In genomic region chr3:8963137-8963853, GRCh38 we compare ENCODE assay signal across 8 cellular contexts.
DNase-seq lines count a peak whose midpoint lies in the region; ATAC-seq lines count a peak whose summit lies in the region.

TSS of gene RAD18 (minus strand) at chr3:8963472. CDS start at chr3:8963385, 87 bp downstream.

- peak; percentile 89 for ATAC-seq in GM19468 (IDR thresholded peaks at IDR 0.05; ENCODE audit: extremely low read depth, unreplicated experiment)

- DNase-seq in CMK (ENCODE audit: low read depth) = peak; percentile 84
- peak; percentile 79 for DNase-seq in HS-27A (ENCODE audit: low read depth)
- peak; percentile 79 for DNase-seq in NK-92 treated with Interleukin-12 subunit alpha and Interleukin-12 subunit beta, amount 100 ng/mL, for 24 hours (lab: John Stamatoyannopoulos, UW)
- DNase-seq in activated CD8-positive, alpha-beta memory T cell treated with anti-CD3 and anti-CD28 coated beads for 1 hour (ENCODE audit: extremely low read depth in 1 of 2, low read depth in 1 of 2) = peak; percentile 77 to 88
- peak; percentile 92 for DNase-seq in effector CD8-positive, alpha-beta T cell (lab: John Stamatoyannopoulos, UW)
- DNase-seq in medulla oblongata (ENCODE audit: extremely low spot score) = peak; percentile 90
- DNase-seq in stimulated activated CD4-positive, alpha-beta T cell treated with anti-CD3 and anti-CD28 coated beads, TNF-alpha, amount 100 ng/mL, for 48 hours (ENCODE audit: low read depth in 3 of 3) = peak; percentile 84 to 88 (median 84)

Comparison
In these comparisons a context has a peak if more than half of its experiments do, and no peak if none do; other contexts are left out.
1. Peak in every context shown above with its lines: DNase-seq and ATAC-seq.